In the genomic region with DNA sequence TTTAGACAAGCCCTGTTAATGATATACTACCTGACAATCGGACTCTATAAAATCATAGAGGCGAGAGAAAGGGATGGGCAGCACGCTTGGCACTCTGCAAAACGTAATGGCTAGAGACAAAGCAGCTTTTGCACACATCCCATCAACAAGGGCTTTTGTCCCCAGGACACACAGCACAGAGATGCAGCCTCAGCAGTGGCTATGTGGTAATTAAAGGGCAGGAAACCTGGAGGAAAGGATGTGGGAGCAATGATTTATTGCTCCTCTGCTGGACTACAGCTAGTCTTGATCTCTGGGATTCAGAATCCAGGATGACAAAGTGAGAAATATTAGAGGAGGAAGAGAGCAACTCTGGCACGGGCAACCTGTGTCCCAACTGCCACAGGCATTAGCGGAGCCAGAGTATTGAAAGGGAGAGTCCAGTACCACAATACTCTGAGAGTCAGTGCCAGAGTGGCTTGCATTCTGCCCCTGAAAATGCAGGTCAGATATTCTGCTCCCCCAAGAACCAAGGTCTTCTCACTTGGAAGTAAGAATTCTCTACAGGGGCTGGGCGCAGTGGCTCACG, we compare ENCODE assay signal across 21 cellular contexts.
DNase-seq lines count a peak whose midpoint lies in the region; ATAC-seq and TF ChIP-seq lines count a peak whose summit lies in the region.
"Had no signal": no experiment of that assay in that cellular context is flagged by ENCODE, and none has a peak within 500 bp of the region (broad histone marks: within the 10 kb centered on the region; RNA-seq: fewer than 3 reads in every experiment).

No MANE protein-coding gene starts in this region.

- no peak overlapping the region for H3K4me2 ChIP-seq in Karpas-422 (ENCODE audit: low read depth, low read length, poor library complexity, severe bottlenecking)

- H3K9me2 ChIP-seq in Karpas-422 (replicated peaks; ENCODE audit: insufficient read depth, low read length), result no peaks in the 10 kb centered on the region

- no peak overlapping the region for H2AFZ ChIP-seq in Karpas-422 (ENCODE audit: low read length)

- peaks cover 7% of the 10 kb centered on the region for H3K36me3 Mint-ChIP-seq in endothelial cell (ENCODE audit: low read depth, unreplicated experiment)
- peaks cover 52% of the 10 kb centered on the region for H3K36me3 Mint-ChIP-seq in stimulated activated effector memory CD8-positive, alpha-beta T cell treated with anti-CD3 and anti-CD28 coated beads, Interleukin-12 subunit alpha, Interleukin-12 subunit beta, amount 100 ng/mL, for 72 hours

- peak overlapping the region; percentile 70 for H3K27ac ChIP-seq in cardiac muscle cell
- peak overlapping the region; percentile 54 for H3K27ac ChIP-seq in Karpas-422 (ENCODE audit: low read length)
- H3K27ac ChIP-seq: pancreas, sigmoid colon, tibial nerve had no signal

- no peaks in the 10 kb centered on the region for H4K20me1 ChIP-seq in Karpas-422 (ENCODE audit: insufficient read depth, low read depth, low read length)

- H3K27me3 Mint-ChIP-seq in endothelial cell (ENCODE audit: unreplicated experiment), result no peaks in the 10 kb centered on the region
- H3K27me3 Mint-ChIP-seq: activated CD8-positive, alpha-beta memory T cell treated with anti-CD3 and anti-CD28 coated beads, Interleukin-2, amount 10 ng/mL, durations not matched to agents 7 days and 5 days; naive thymus-derived CD4-positive, alpha-beta T cell had no signal

- no peak for TF ChIP-seq CTCF in cardiac muscle cell (IDR thresholded peaks at IDR 0.05; ENCODE audit: low read depth, low read length)
- no peak for TF ChIP-seq CTCF in endothelial cell (IDR thresholded peaks at IDR 0.05; ENCODE audit: unreplicated experiment)

- peaks cover 3% of the 10 kb centered on the region for H3K4me1 Mint-ChIP-seq in endothelial cell (ENCODE audit: unreplicated experiment)
- no peaks in the 10 kb centered on the region for H3K4me1 Mint-ChIP-seq in stimulated activated effector memory CD8-positive, alpha-beta T cell treated with anti-CD3 and anti-CD28 coated beads, Interleukin-12 subunit alpha, Interleukin-12 subunit beta, amount 100 ng/mL, for 72 hours
- H3K4me1 Mint-ChIP-seq: activated CD8-positive, alpha-beta memory T cell treated with anti-CD3 and anti-CD28 coated beads, Interleukin-2, amount 10 ng/mL, durations not matched to agents 7 days and 5 days had no signal

- intact Hi-C loops in cardiac septum (cut with DNase I), result no loop called here

- no peaks in the 10 kb centered on the region for H3K79me2 ChIP-seq in Karpas-422 (ENCODE audit: low read length)

- H3K27ac Mint-ChIP-seq in endothelial cell (ENCODE audit: unreplicated experiment), result peak overlapping the region; percentile 33
- peak overlapping the region; percentile 62 for H3K27ac Mint-ChIP-seq in stimulated activated effector memory CD8-positive, alpha-beta T cell treated with anti-CD3 and anti-CD28 coated beads, Interleukin-12 subunit alpha, Interleukin-12 subunit beta, amount 100 ng/mL, for 72 hours
- H3K27ac Mint-ChIP-seq: activated CD8-positive, alpha-beta memory T cell treated with anti-CD3 and anti-CD28 coated beads, Interleukin-2, amount 10 ng/mL, durations not matched to agents 7 days and 5 days; activated T-helper 2 cell treated with anti-CD3 and anti-CD28 coated beads, Interferon-gamma antibody, Interleukin-2, Interleukin-4, amounts not matched to agents 10 μg/mL and 5 μg/mL and 100 μg/mL, durations not matched to agents 14 hours and 24 hours and 36 hours had no signal

- H3K9me3 ChIP-seq in cardiac muscle cell (ENCODE audit: low read depth) (no peaks in the 10 kb centered on the region), Karpas-422 (ENCODE audit: low read length) (no peaks in the 10 kb centered on the region)
- H3K9me3 ChIP-seq: pancreas, sigmoid colon, tibial nerve had no signal

- H3K4me3 ChIP-seq in cardiac muscle cell (no peak overlapping the region), Karpas-422 (ENCODE audit: low read length) (no peak overlapping the region)
- H3K4me3 ChIP-seq: pancreas, sigmoid colon, tibial nerve had no signal

- H3K36me3 ChIP-seq in cardiac muscle cell (no peaks in the 10 kb centered on the region), Karpas-422 (ENCODE audit: insufficient read depth, low read length) (no peaks in the 10 kb centered on the region)

- no peak for ATAC-seq in stimulated activated effector memory CD8-positive, alpha-beta T cell treated with anti-CD3 and anti-CD28 coated beads, Interleukin-12 subunit alpha, Interleukin-12 subunit beta, amount 100 ng/mL, for 72 hours
- ATAC-seq in GM18511 (IDR thresholded peaks at IDR 0.05; ENCODE audit: unreplicated experiment), result no peak
- ATAC-seq: activated CD8-positive, alpha-beta memory T cell treated with anti-CD3 and anti-CD28 coated beads, Interleukin-2, amount 10 ng/mL, durations not matched to agents 7 days and 5 days; naive thymus-derived CD4-positive, alpha-beta T cell; pancreas had no signal

- peaks cover 35% of the 10 kb centered on the region for H3K4me1 ChIP-seq in cardiac muscle cell (ENCODE audit: low read depth)
- H3K4me1 ChIP-seq in Karpas-422 (ENCODE audit: low read length), result peaks cover 7% of the 10 kb centered on the region
- H3K4me1 ChIP-seq: tibial nerve had no signal

- H3K9ac ChIP-seq in Karpas-422 (ENCODE audit: low read length), result no peak overlapping the region

- no peaks in the 10 kb centered on the region for H3K9me3 Mint-ChIP-seq in endothelial cell (ENCODE audit: unreplicated experiment)
- no peaks in the 10 kb centered on the region for H3K9me3 Mint-ChIP-seq in stimulated activated effector memory CD8-positive, alpha-beta T cell treated with anti-CD3 and anti-CD28 coated beads, Interleukin-12 subunit alpha, Interleukin-12 subunit beta, amount 100 ng/mL, for 72 hours
- H3K9me3 Mint-ChIP-seq: activated T-helper 2 cell treated with anti-CD3 and anti-CD28 coated beads, Interferon-gamma antibody, Interleukin-2, Interleukin-4, amounts not matched to agents 10 μg/mL and 5 μg/mL and 100 μg/mL, durations not matched to agents 14 hours and 24 hours and 36 hours had no signal

- DNase-seq in cardiac muscle cell (ENCODE audit: low read depth in 1 of 2, low spot score in 1 of 2) (no peak), cardiac septum (ENCODE audit: low spot score) (no peak), Karpas-422 (no peak), endothelial cell (ENCODE audit: low spot score) (no peak), SK-N-DZ (ENCODE audit: low spot score) (no peak), DMS79 (lab: John Stamatoyannopoulos, UW) (no peak)
- no peak for DNase-seq in stimulated activated effector memory CD8-positive, alpha-beta T cell treated with anti-CD3 and anti-CD28 coated beads, Interleukin-12 subunit alpha, Interleukin-12 subunit beta, amount 100 ng/mL, for 72 hours (ENCODE audit: low spot score in 2 of 2)
- DNase-seq: activated CD4-positive, alpha-beta T cell treated with anti-CD3 and anti-CD28 coated beads for 4 hours; activated CD8-positive, alpha-beta memory T cell treated with anti-CD3 and anti-CD28 coated beads, Interleukin-2, amount 10 ng/mL, durations not matched to agents 7 days and 5 days; cortex of kidney; hippocampal formation; mesenchymal stem cell; naive thymus-derived CD4-positive, alpha-beta T cell; NCI-H2029; NCI-H524 treated with DMSO at 0.1 percent for 48 hours; pancreas; sigmoid colon; SW 1271 had no signal

- no peak overlapping the region for H3K4me3 Mint-ChIP-seq in endothelial cell (ENCODE audit: unreplicated experiment)
- H3K4me3 Mint-ChIP-seq in stimulated activated effector memory CD8-positive, alpha-beta T cell treated with anti-CD3 and anti-CD28 coated beads, Interleukin-12 subunit alpha, Interleukin-12 subunit beta, amount 100 ng/mL, for 72 hours, result no peak overlapping the region
- H3K4me3 Mint-ChIP-seq: activated CD8-positive, alpha-beta memory T cell treated with anti-CD3 and anti-CD28 coated beads, Interleukin-2, amount 10 ng/mL, durations not matched to agents 7 days and 5 days; naive thymus-derived CD4-positive, alpha-beta T cell had no signal

- no peaks in the 10 kb centered on the region for H3K27me3 ChIP-seq in cardiac muscle cell
- H3K27me3 ChIP-seq in Karpas-422 (ENCODE audit: low read length), result no peaks in the 10 kb centered on the region
- H3K27me3 ChIP-seq: pancreas, sigmoid colon, tibial nerve had no signal
